In genomic region chr2:105701042-105701441, GRCh38 we compare ENCODE assay signal across 23 cellular contexts.
"Had no signal": no experiment of that assay in that cellular context is flagged by ENCODE, and none has a peak within 500 bp of the region (broad histone marks: within the 10 kb centered on the region; RNA-seq: fewer than 3 reads in every experiment).

No MANE protein-coding gene starts in this region.

- H3K27ac ChIP-seq: colonic mucosa, epithelial cell of prostate, esophagus squamous epithelium, gastrocnemius medialis, left lung, lower lobe of right lung had no signal

- H3K4me1 ChIP-seq: colonic mucosa, left lung, lower lobe of right lung had no signal

- H3K36me3 Mint-ChIP-seq: memory B cell had no signal

- H3K9me3 Mint-ChIP-seq: dendritic cell treated with granulocyte-macrophage colony-stimulating factor and Interleukin-4, amounts not matched to agents 40 ng/mL and 50 ng/mL, for 4 days; effector memory CD8-positive, alpha-beta T cell had no signal

- ATAC-seq: effector memory CD8-positive, alpha-beta T cell; esophagus mucosa; gastrocnemius medialis; left lung; lower lobe of right lung had no signal

- H3K9me3 ChIP-seq: colonic mucosa, esophagus squamous epithelium, gastrocnemius medialis, left lung had no signal

- H3K4me3 Mint-ChIP-seq: dendritic cell treated with granulocyte-macrophage colony-stimulating factor and Interleukin-4, amounts not matched to agents 40 ng/mL and 50 ng/mL, for 4 days; effector memory CD8-positive, alpha-beta T cell; endodermal cell; memory B cell had no signal

- H3K36me3 ChIP-seq: colonic mucosa, esophagus squamous epithelium, gastrocnemius medialis, left lung, lower lobe of right lung had no signal

- H3K4me3 ChIP-seq: colonic mucosa, esophagus squamous epithelium, gastrocnemius medialis, left lung, lower lobe of right lung had no signal

- DNase-seq: cerebellar nuclear complex; colonic mucosa; cortex of kidney; effector CD8-positive, alpha-beta T cell; effector memory CD8-positive, alpha-beta T cell; endodermal cell; erythroblast; esophagus squamous epithelium; foreskin fibroblast; foreskin melanocyte; gastrocnemius medialis; glutamatergic neuron; hippocampal formation; left cardiac atrium; left lung; lower lobe of right lung; mammary epithelial cell; mesendoderm; midbrain had no signal

- H3K27me3 ChIP-seq: colonic mucosa, esophagus squamous epithelium, gastrocnemius medialis, left lung had no signal

- H3K27ac Mint-ChIP-seq: dendritic cell treated with granulocyte-macrophage colony-stimulating factor and Interleukin-4, amounts not matched to agents 40 ng/mL and 50 ng/mL, for 4 days; effector memory CD8-positive, alpha-beta T cell; endodermal cell; memory B cell had no signal

- H3K4me1 Mint-ChIP-seq: endodermal cell, memory B cell had no signal
